ENCODE assay signal across 14 cellular contexts in genomic region chr5:128965638-128966302, GRCh38. TPM values are rescaled to one million over a fixed set of nuclear protein-coding genes. Genes with fewer than 3 reads are reported as not detected.
DNase-seq lines count a peak whose midpoint lies in the region; ATAC-seq and TF ChIP-seq lines count a peak whose summit lies in the region.
"Had no signal": no experiment of that assay in that cellular context is flagged by ENCODE, and none has a peak within 500 bp of the region (broad histone marks: within the 10 kb centered on the region; RNA-seq: fewer than 3 reads in every experiment).

No MANE protein-coding gene starts in this region.

- no peaks in the 10 kb centered on the region for H3K36me3 Mint-ChIP-seq in activated CD8-positive, alpha-beta memory T cell treated with anti-CD3 and anti-CD28 coated beads, Interleukin-2, amount 10 ng/mL, durations not matched to agents 7 days and 5 days

- peaks cover 20% of the 10 kb centered on the region for H3K27me3 Mint-ChIP-seq in activated CD8-positive, alpha-beta memory T cell treated with anti-CD3 and anti-CD28 coated beads, Interleukin-2, amount 10 ng/mL, durations not matched to agents 7 days and 5 days

- H3K27ac ChIP-seq in HEK293 (ENCODE audit: extremely low read depth, low read depth, low read length) (no peak overlapping the region), colonic mucosa (no peak overlapping the region), iPS-18a (ENCODE audit: low read length) (no peak overlapping the region), sigmoid colon (peak overlapping the region in 1 of 4 donors; percentile 75)
- H3K27ac ChIP-seq: BLaER1 treated with 17β-estradiol and CSF1 and Interleukin-3, amounts not matched to agents 10 nM and 100 nM had no signal

- DNase-seq in colonic mucosa (no peak), sigmoid colon (no peak)
- no peak for DNase-seq in activated CD8-positive, alpha-beta memory T cell treated with anti-CD3 and anti-CD28 coated beads, Interleukin-2, amount 10 ng/mL, durations not matched to agents 7 days and 5 days
- DNase-seq in activated CD4-positive, CD25-positive, alpha-beta regulatory T cell treated with anti-CD3 and anti-CD28 coated beads, Interleukin-2, amount 50 U/mL, for 72 hours: no peak
- DNase-seq: activated B cell treated with CpG ODN at 0.5 μM for 24 hours; activated naive CD4-positive, alpha-beta T cell treated with anti-CD3 and anti-CD28 coated beads, Interleukin-2, amount 50 U/mL, for 16 hours; foreskin melanocyte; NCI-H1105 had no signal

- H3K4me3 ChIP-seq in HEK293 (ENCODE audit: low read depth, low read length) (peak overlapping the region; percentile 73), colonic mucosa (peak overlapping the region; percentile 9), iPS-18a (ENCODE audit: low read length) (peak overlapping the region; percentile 78), sigmoid colon (peak overlapping the region in 3 of 4 donors; percentile 25 to 36 (median 33))
- H3K4me3 ChIP-seq: BLaER1 treated with 17β-estradiol and CSF1 and Interleukin-3, amounts not matched to agents 10 nM and 100 nM had no signal

- no peak for TF ChIP-seq CTCF in HEK293 (tag by site-specific recombination; IDR thresholded peaks at IDR 0.05)
- no peak for TF ChIP-seq CTCF in colonic mucosa (IDR thresholded peaks at IDR 0.05)
- no peak for TF ChIP-seq CTCF in sigmoid colon (IDR thresholded peaks at IDR 0.05)

- ATAC-seq in HG02588 (IDR thresholded peaks at IDR 0.05; ENCODE audit: unreplicated experiment) (no peak), GM18502 (IDR thresholded peaks at IDR 0.05; ENCODE audit: poor library complexity, unreplicated experiment) (no peak)
- ATAC-seq in activated CD8-positive, alpha-beta memory T cell treated with anti-CD3 and anti-CD28 coated beads, Interleukin-2, amount 10 ng/mL, durations not matched to agents 7 days and 5 days: no peak

- CTCF ChIA-PET in HEK293 (lab: Yijun Ruan, JAX): interaction anchor here (0.7 to 1.0 kb wide), 2 partner anchors 59 to 290 kb away, joined by 3 to 4 read pairs; no protein-coding TSS in a partner anchor
- CTCF ChIA-PET in activated CD8-positive, alpha-beta memory T cell treated with anti-CD3 and anti-CD28 coated beads, Interleukin-2, amount 10 ng/mL, durations not matched to agents 7 days and 5 days (lab: Charles Lee): no interaction called here

- peaks cover 2% of the 10 kb centered on the region for H3K9me3 Mint-ChIP-seq in activated CD8-positive, alpha-beta memory T cell treated with anti-CD3 and anti-CD28 coated beads, Interleukin-2, amount 10 ng/mL, durations not matched to agents 7 days and 5 days (ENCODE audit: low read depth)

- H3K36me3 ChIP-seq in HEK293 (ENCODE audit: control insufficient read depth in 2 of 2, insufficient read depth in 1 of 2, low read length in 2 of 2): no peaks in the 10 kb centered on the region
- no peaks in the 10 kb centered on the region for H3K36me3 ChIP-seq in colonic mucosa
- H3K36me3 ChIP-seq in iPS-18a (ENCODE audit: control insufficient read depth, low read depth, low read length): no peaks in the 10 kb centered on the region
- no peaks in the 10 kb centered on the region for H3K36me3 ChIP-seq in sigmoid colon
- H3K36me3 ChIP-seq: BLaER1 treated with 17β-estradiol and CSF1 and Interleukin-3, amounts not matched to agents 10 nM and 100 nM had no signal

- intact Hi-C loops in colonic mucosa (cut with DNase I): no loop called here
- intact Hi-C loops in sigmoid colon (cut with DNase I): no loop called here

- 58 to 64% methylated on average over 24 of the region's 24 CpGs for whole genome bisulfite sequencing in sigmoid colon, 2 donors

- H3K27me3 ChIP-seq in colonic mucosa (no peaks in the 10 kb centered on the region), iPS-18a (ENCODE audit: control insufficient read depth, insufficient read depth, low read length) (peaks cover 32% of the 10 kb centered on the region), sigmoid colon (peaks cover 0 to 25% (median 6%) of the 10 kb centered on the region in 3 donors)
- H3K27me3 ChIP-seq: BLaER1 treated with 17β-estradiol and CSF1 and Interleukin-3, amounts not matched to agents 10 nM and 100 nM had no signal

- no peak for TF ChIP-seq POLR2A in sigmoid colon (IDR thresholded peaks at IDR 0.05)

- no peak for TF ChIP-seq EP300 in sigmoid colon (IDR thresholded peaks at IDR 0.05)

- H3K9ac ChIP-seq in colonic mucosa (ENCODE audit: low read depth in 2 of 2, low read length in 2 of 2) (no peak overlapping the region), iPS-18a (ENCODE audit: low read length) (peak overlapping the region; percentile 39)
- H3K9ac ChIP-seq: BLaER1 treated with 17β-estradiol and CSF1 and Interleukin-3, amounts not matched to agents 10 nM and 100 nM had no signal

- POLR2A ChIA-PET in HEK293 (lab: Yijun Ruan, JAX): interaction anchor here (0.8 to 1.5 kb wide), 2 partner anchors 129 to 130 kb away, joined by 3 read pairs; partner anchors contain the start of gene ISOC1

- no peak overlapping the region for H3K4me3 Mint-ChIP-seq in activated CD8-positive, alpha-beta memory T cell treated with anti-CD3 and anti-CD28 coated beads, Interleukin-2, amount 10 ng/mL, durations not matched to agents 7 days and 5 days
- H3K4me3 Mint-ChIP-seq: activated B cell treated with CpG ODN at 0.5 μM for 24 hours; natural killer cell treated with Interleukin-12 subunit alpha and Interleukin-12 subunit beta and Interleukin-15 and Interleukin-18, amount 100 ng/mL, for 72 hours had no signal

- H3K4me1 ChIP-seq in HEK293 (ENCODE audit: control insufficient read depth, insufficient read depth, low read length) (no peaks in the 10 kb centered on the region), colonic mucosa (no peaks in the 10 kb centered on the region), iPS-18a (ENCODE audit: control insufficient read depth, low read depth, low read length) (no peaks in the 10 kb centered on the region), sigmoid colon (peaks cover 0 to 7% (median 0%) of the 10 kb centered on the region in 4 donors)
- H3K4me1 ChIP-seq: BLaER1 treated with 17β-estradiol and CSF1 and Interleukin-3, amounts not matched to agents 10 nM and 100 nM had no signal

- H3K4me1 Mint-ChIP-seq in activated CD8-positive, alpha-beta memory T cell treated with anti-CD3 and anti-CD28 coated beads, Interleukin-2, amount 10 ng/mL, durations not matched to agents 7 days and 5 days: no peaks in the 10 kb centered on the region
- H3K4me1 Mint-ChIP-seq: activated B cell treated with CpG ODN at 0.5 μM for 24 hours had no signal

- no peak overlapping the region for H3K27ac Mint-ChIP-seq in activated CD8-positive, alpha-beta memory T cell treated with anti-CD3 and anti-CD28 coated beads, Interleukin-2, amount 10 ng/mL, durations not matched to agents 7 days and 5 days
- H3K27ac Mint-ChIP-seq: activated B cell treated with CpG ODN at 0.5 μM for 24 hours; natural killer cell treated with Interleukin-12 subunit alpha and Interleukin-12 subunit beta and Interleukin-15 and Interleukin-18, amount 100 ng/mL, for 72 hours had no signal

- no peaks in the 10 kb centered on the region for H3K9me3 ChIP-seq in HEK293 (ENCODE audit: control insufficient read depth, insufficient read depth, low read depth, low read length)
- no peaks in the 10 kb centered on the region for H3K9me3 ChIP-seq in colonic mucosa
- H3K9me3 ChIP-seq in iPS-18a (ENCODE audit: control insufficient read depth, low read depth, low read length): no peaks in the 10 kb centered on the region
- peaks cover 0 to under 1% (median 0%) of the 10 kb centered on the region in 4 donors for H3K9me3 ChIP-seq in sigmoid colon

TF ChIP-seq in HEK293, 187 proteins besides CTCF, POLR2A, EP300 and RAD21:
- TF ChIP-seq ZNF530 (tag by site-specific recombination; IDR thresholded peaks at IDR 0.05; ENCODE audit: low read depth): no peak
- no peak for TF ChIP-seq ZNF341 (tag by site-specific recombination; IDR thresholded peaks at IDR 0.05; ENCODE audit: low read depth)
- TF ChIP-seq BCL6B (tag by site-specific recombination; IDR thresholded peaks at IDR 0.05): no peak
- no peak for TF ChIP-seq ZFP3 (tag by site-specific recombination; IDR thresholded peaks at IDR 0.05; ENCODE audit: low read depth)
- TF ChIP-seq ZNF155 (tag by site-specific recombination; IDR thresholded peaks at IDR 0.05): no peak

RNA-seq across cellular contexts. Expression of gene SLC27A6, which starts 0.5 kb away (rescaled TPM):
- total RNA-seq in colonic mucosa (under 1 TPM; 0.48 to 0.67 TPM), sigmoid colon (under 1 TPM; 0.55 to 0.82 (median 0.70) TPM)
- polyA plus RNA-seq in sigmoid colon: under 1 TPM in 1 of 3 donors, not detected in 2; 0.67 TPM
- not detected for total RNA-seq in activated CD8-positive, alpha-beta memory T cell treated with anti-CD3 and anti-CD28 coated beads, Interleukin-2, amount 10 ng/mL, durations not matched to agents 7 days and 5 days
- total RNA-seq: activated B cell treated with CpG ODN at 0.5 μM for 24 hours; natural killer cell treated with Interleukin-12 subunit alpha and Interleukin-12 subunit beta and Interleukin-15 and Interleukin-18, amount 100 ng/mL, for 72 hours had no signal

Comparison
In these comparisons a context has a peak if more than half of its experiments do, and no peak if none do; other contexts are left out.
1. H3K4me3 ChIP-seq: peak in every context shown above with its lines; median percentile 78 in iPS-18a; 73 in HEK293; 33 in sigmoid colon; 9 in colonic mucosa.